In the genomic region with DNA sequence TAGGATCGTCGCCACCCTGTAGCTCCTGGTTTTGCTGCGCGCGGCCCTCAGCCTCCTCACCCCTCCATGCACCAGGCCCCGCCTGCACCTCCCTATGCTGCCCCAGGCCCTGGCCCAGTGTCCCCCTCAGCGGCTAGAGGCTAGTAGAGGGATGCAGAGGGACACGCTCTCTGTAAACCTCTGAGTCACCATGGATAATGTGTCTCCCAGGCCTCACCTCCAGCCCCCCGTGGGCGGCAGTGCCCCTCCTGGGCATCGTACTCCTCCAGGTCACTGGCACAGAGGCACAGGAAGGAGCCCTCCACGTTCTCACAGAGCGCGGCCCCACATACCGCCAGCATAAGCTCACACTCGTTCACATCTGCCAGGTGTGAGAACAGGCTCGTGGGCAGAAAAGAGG, we compare ENCODE assay signal across 23 cellular contexts. TPM values are rescaled to one million over a fixed set of nuclear protein-coding genes. Genes with fewer than 3 reads are reported as not detected.
A peak's percentile ranks its signal among the peaks of the same experiment; 100 is the strongest.
DNase-seq lines count a peak whose midpoint lies in the region; ATAC-seq and TF ChIP-seq lines count a peak whose summit lies in the region.
"Had no signal": no experiment of that assay in that cellular context is flagged by ENCODE, and none has a peak within 500 bp of the region (broad histone marks: within the 10 kb centered on the region; RNA-seq: fewer than 3 reads in every experiment).

No MANE protein-coding gene starts in this region.

- peak overlapping the region; percentile 55 to 97 (median 79) for H3K4me2 ChIP-seq in BLaER1 treated with 17β-estradiol and CSF1 and Interleukin-3, amounts not matched to agents 10 nM and 100 nM
- H3K4me2 ChIP-seq in DOHH2 (ENCODE audit: low read length) (peak overlapping the region; percentile 36), neuronal stem cell (ENCODE audit: insufficient read depth, low read length, poor library complexity, severe bottlenecking) (no peak overlapping the region)

- H4K91ac ChIP-seq in neuronal stem cell (ENCODE audit: low read depth, low read length, poor library complexity), result no peak overlapping the region

- H4K20me1 ChIP-seq in BLaER1 treated with 17β-estradiol and CSF1 and Interleukin-3, amounts not matched to agents 10 nM and 100 nM, result peaks cover 0 to 21% (median 0%) of the 10 kb centered on the region in 11 experiments; a peak in 4 of 22 replicates
- 0 out of 2 replicates have a peak, but pooled peaks cover 5% of the 10 kb centered on the region for H4K20me1 ChIP-seq in DOHH2 (ENCODE audit: control insufficient read depth, insufficient read depth, low read depth, low read length)

- H3K23ac ChIP-seq in neuronal stem cell (ENCODE audit: low read depth, low read length, poor library complexity), result peak overlapping the region; percentile 35

- no peaks in the 10 kb centered on the region for H3K9me3 ChIP-seq in BLaER1 treated with 17β-estradiol and CSF1 and Interleukin-3, amounts not matched to agents 10 nM and 100 nM (replicated peaks in 1 of 11)
- H3K9me3 ChIP-seq in DOHH2 (ENCODE audit: control insufficient read depth, insufficient read depth, low read length) (no peaks in the 10 kb centered on the region), neuronal stem cell (replicated peaks in 1 of 2; ENCODE audit: control insufficient read depth in 2 of 2, insufficient read depth in 1 of 2, low read depth in 1 of 2, low read length in 2 of 2) (no peaks in the 10 kb centered on the region)
- H3K9me3 ChIP-seq: neutrophil, tibial nerve had no signal

- H3K9me2 ChIP-seq in DOHH2 (replicated peaks; ENCODE audit: control insufficient read depth, low read length), result no peaks in the 10 kb centered on the region

- peak; percentile 66 for DNase-seq in coronary artery (ENCODE audit: low spot score)
- no peak for DNase-seq in neuronal stem cell (ENCODE audit: low spot score)
- no peak for DNase-seq in GM20000 (ENCODE audit: low spot score)
- DNase-seq: activated CD4-positive, CD25-positive, alpha-beta regulatory T cell; activated naive CD4-positive, alpha-beta T cell treated with anti-CD3 and anti-CD28 coated beads, Interleukin-2, amount 50 U/mL, for 16 hours; amygdala; CD4-positive, alpha-beta T cell; DND-41; hypothalamus; left cardiac atrium; mesenchymal stem cell; NCI-H1092 treated with DMSO at 0.1 percent for 48 hours; NCI-H187; NCI-H2171; stimulated activated CD4-positive, alpha-beta T cell treated with anti-CD3 and anti-CD28 coated beads, Interleukin-2, amount 100 ng/mL, for 48 hours; T1000 had no signal

- H3K79me1 ChIP-seq in neuronal stem cell (ENCODE audit: low read depth, low read length), result no peaks in the 10 kb centered on the region

- H2AK5ac ChIP-seq in neuronal stem cell (ENCODE audit: low read depth, low read length), result peak overlapping the region; percentile 39

- ATAC-seq in HG02938 (IDR thresholded peaks at IDR 0.05; ENCODE audit: unreplicated experiment), result no peak
- no peak for ATAC-seq in GM19455 (IDR thresholded peaks at IDR 0.05; ENCODE audit: unreplicated experiment)
- ATAC-seq: left cardiac atrium, sciatic nerve had no signal

- no peak overlapping the region for H3K14ac ChIP-seq in neuronal stem cell (ENCODE audit: low read length)

- no peak overlapping the region for H3K4ac ChIP-seq in neuronal stem cell (ENCODE audit: low read length)

- H3K79me2 ChIP-seq in DOHH2 (ENCODE audit: control insufficient read depth, low read length), result no peaks in the 10 kb centered on the region

- peak overlapping the region in 7 of 11 experiments; percentile 35 to 78 (median 67); a peak in 14 of 22 replicates for H3K27ac ChIP-seq in BLaER1 treated with 17β-estradiol and CSF1 and Interleukin-3, amounts not matched to agents 10 nM and 100 nM
- H3K27ac ChIP-seq in DOHH2 (ENCODE audit: low read depth, low read length), result no peak overlapping the region
- H3K27ac ChIP-seq in coronary artery, result no peak overlapping the region
- H3K27ac ChIP-seq in neuronal stem cell (replicated peaks; ENCODE audit: low read length), result no peak overlapping the region
- H3K27ac ChIP-seq: neutrophil had no signal

- H2BK120ac ChIP-seq in neuronal stem cell (ENCODE audit: low read depth, low read length), result no peak overlapping the region

- H2BK15ac ChIP-seq in neuronal stem cell (ENCODE audit: low read length), result peak overlapping the region; percentile 76

- H2BK5ac ChIP-seq in neuronal stem cell (ENCODE audit: low read length), result no peak overlapping the region

- H3F3A ChIP-seq in DOHH2 (ENCODE audit: control insufficient read depth, insufficient read depth), result no peaks in the 10 kb centered on the region

- no CpG with 5 or more reads among the region's 17 CpGs for WGBS in neuronal stem cell (ENCODE audit: extremely low coverage in 2 of 2, insufficient read length in 2 of 2, insufficient replicate concordance in 1 of 2), 2 donors

- H3K4me3 ChIP-seq in BLaER1 treated with 17β-estradiol and CSF1 and Interleukin-3, amounts not matched to agents 10 nM and 100 nM, result peak overlapping the region in 3 of 10 experiments; percentile 9 to 49 (median 39); a peak in 5 of 20 replicates
- H3K4me3 ChIP-seq in DOHH2 (ENCODE audit: low read length) (no peak overlapping the region), coronary artery (no peak overlapping the region), neuronal stem cell (ENCODE audit: low read length in 2 of 2) (no peak overlapping the region)
- H3K4me3 ChIP-seq: tibial nerve had no signal

- peak overlapping the region; percentile 60 for H3K18ac ChIP-seq in neuronal stem cell (ENCODE audit: low read length)

- H3K9ac ChIP-seq in BLaER1 treated with 17β-estradiol and CSF1 and Interleukin-3, amounts not matched to agents 10 nM and 100 nM, result peak overlapping the region in 7 of 11 experiments; percentile 27 to 71 (median 61); a peak in 12 of 22 replicates
- peak overlapping the region; percentile 73 for H3K9ac ChIP-seq in neuronal stem cell (ENCODE audit: low read depth, low read length, poor library complexity)

- 0 out of 22 replicates have a peak, but pooled peaks cover 0 to 3% (median 0%) of the 10 kb centered on the region in 11 experiments for H3K27me3 ChIP-seq in BLaER1 treated with 17β-estradiol and CSF1 and Interleukin-3, amounts not matched to agents 10 nM and 100 nM
- H3K27me3 ChIP-seq in DOHH2 (ENCODE audit: control insufficient read depth, low read length) (no peaks in the 10 kb centered on the region; the same call in 1 of the 2 replicates), neuronal stem cell (ENCODE audit: control insufficient read depth in 3 of 3, insufficient read depth in 3 of 3, low read depth in 1 of 3, low read length in 3 of 3) (no peaks in the 10 kb centered on the region)
- H3K27me3 ChIP-seq: neutrophil, tibial nerve had no signal

- H3K4me1 ChIP-seq in BLaER1 treated with 17β-estradiol and CSF1 and Interleukin-3, amounts not matched to agents 10 nM and 100 nM, result peaks cover 66 to 87% (median 78%) of the 10 kb centered on the region in 10 experiments
- H3K4me1 ChIP-seq in DOHH2 (ENCODE audit: control insufficient read depth, low read length) (peaks cover 12% of the 10 kb centered on the region), neuronal stem cell (ENCODE audit: control insufficient read depth in 2 of 2, insufficient read depth in 1 of 2, low read depth in 1 of 2, low read length in 2 of 2) (peaks cover 22 to 31% of the 10 kb centered on the region in 2 donors)

- TF ChIP-seq CTCF in DOHH2 (IDR thresholded peaks at IDR 0.05; ENCODE audit: low read depth, low read length, poor library complexity, severe bottlenecking), result no peak
- no peak for TF ChIP-seq CTCF in coronary artery (IDR thresholded peaks at IDR 0.05)
- no peak for TF ChIP-seq CTCF in GM20000 (IDR thresholded peaks at IDR 0.05; ENCODE audit: extremely low read depth, missing control alignments)

- H4K8ac ChIP-seq in neuronal stem cell (ENCODE audit: low read depth, low read length), result no peak overlapping the region

- H3K36me3 ChIP-seq in BLaER1 treated with 17β-estradiol and CSF1 and Interleukin-3, amounts not matched to agents 10 nM and 100 nM, result peaks cover 0 to 8% (median 0%) of the 10 kb centered on the region in 11 experiments; a peak in 1 of 22 replicates
- no peaks in the 10 kb centered on the region for H3K36me3 ChIP-seq in DOHH2 (ENCODE audit: control insufficient read depth, low read length)
- H3K36me3 ChIP-seq in neuronal stem cell (replicated peaks in 1 of 2; ENCODE audit: control insufficient read depth in 2 of 2, insufficient read depth in 2 of 2, low read length in 2 of 2), result no peaks in the 10 kb centered on the region

- no peak overlapping the region for H2BK12ac ChIP-seq in neuronal stem cell (ENCODE audit: low read length)

- H2AFZ ChIP-seq in neuronal stem cell (ENCODE audit: low read length), result no peak overlapping the region

RNA-seq across cellular contexts. Expression of a gene that starts 12.3 kb away (rescaled TPM):
- 60.9 TPM for polyA plus RNA-seq in neuronal stem cell (2013, experiment 1 of 2)
- polyA plus RNA-seq in neuronal stem cell (2013, experiment 2 of 2), result 63.2 TPM

RNA-seq across cellular contexts. Expression of a gene that starts 12.7 kb away (rescaled TPM):
- 596 TPM for polyA plus RNA-seq in neuronal stem cell (2013, experiment 1 of 2)
- 610 TPM for polyA plus RNA-seq in neuronal stem cell (2013, experiment 2 of 2)

Comparison
In these comparisons a context has a peak if more than half of its experiments do, and no peak if none do; other contexts are left out.
1. H3K27ac ChIP-seq: peak in BLaER1 treated with 17β-estradiol and CSF1 and Interleukin-3, amounts not matched to agents 10 nM and 100 nM (7 of 11); none in DOHH2 (single experiment), coronary artery (0 of 2) and neuronal stem cell (single experiment).